ENCODE assay signal across 8 cellular contexts in the genomic region with DNA sequence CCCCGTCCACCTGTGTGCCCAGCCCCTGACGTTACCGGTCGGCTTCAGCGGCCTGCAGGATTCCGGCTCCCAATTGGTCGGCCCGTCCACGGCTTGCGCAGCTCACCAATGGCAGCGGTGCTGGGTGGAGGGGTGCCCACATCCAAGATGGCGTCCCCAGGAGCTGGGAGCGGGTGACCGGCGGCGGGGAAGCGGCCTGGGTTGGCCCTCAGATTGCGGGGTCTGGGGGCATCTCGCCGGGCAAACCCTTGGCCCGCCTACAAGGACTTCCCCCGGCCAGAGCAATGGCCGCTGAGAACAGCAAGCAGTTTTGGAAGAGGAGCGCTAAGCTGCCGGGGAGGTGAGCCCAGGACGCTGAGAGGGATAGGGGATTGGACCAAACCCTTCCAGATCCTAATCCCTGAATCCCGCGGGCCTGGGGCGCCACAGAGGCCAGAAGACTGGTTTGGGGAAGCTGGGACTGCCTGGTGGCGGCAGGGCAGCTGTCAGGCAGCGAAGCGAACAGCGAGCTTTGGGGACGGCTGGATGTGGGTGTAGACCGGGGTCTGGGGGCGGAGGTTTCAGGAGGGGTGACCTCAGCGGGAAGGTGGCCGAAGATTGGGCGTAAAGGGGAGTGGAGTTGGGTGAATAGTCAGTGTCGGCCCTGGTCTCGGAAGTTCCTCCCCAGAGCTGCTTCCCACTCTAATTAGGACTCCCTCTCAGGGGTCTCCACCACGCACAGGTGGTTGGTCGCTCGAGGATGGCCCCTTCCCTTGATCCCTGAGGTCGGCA. TPM values are rescaled to one million over a fixed set of nuclear protein-coding genes. Genes with fewer than 3 reads are reported as not detected.
A peak's percentile ranks its signal among the peaks of the same experiment; 100 is the strongest.
DNase-seq lines count a peak whose midpoint lies in the region; ATAC-seq and TF ChIP-seq lines count a peak whose summit lies in the region.

A gene with protein sequence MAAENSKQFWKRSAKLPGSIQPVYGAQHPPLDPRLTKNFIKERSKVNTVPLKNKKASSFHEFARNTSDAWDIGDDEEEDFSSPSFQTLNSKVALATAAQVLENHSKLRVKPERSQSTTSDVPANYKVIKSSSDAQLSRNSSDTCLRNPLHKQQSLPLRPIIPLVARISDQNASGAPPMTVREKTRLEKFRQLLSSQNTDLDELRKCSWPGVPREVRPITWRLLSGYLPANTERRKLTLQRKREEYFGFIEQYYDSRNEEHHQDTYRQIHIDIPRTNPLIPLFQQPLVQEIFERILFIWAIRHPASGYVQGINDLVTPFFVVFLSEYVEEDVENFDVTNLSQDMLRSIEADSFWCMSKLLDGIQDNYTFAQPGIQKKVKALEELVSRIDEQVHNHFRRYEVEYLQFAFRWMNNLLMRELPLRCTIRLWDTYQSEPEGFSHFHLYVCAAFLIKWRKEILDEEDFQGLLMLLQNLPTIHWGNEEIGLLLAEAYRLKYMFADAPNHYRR (plus strand): TSS at position 139 of the 771 bp plus-strand sequence. CDS start 146 bp downstream, at position 285.
TMEM217 (minus strand) TSS at position 511 of the 771 bp plus-strand sequence. CDS start 39,114 bp downstream, outside the sequence.

- H3K4me3 ChIP-seq in BLaER1 (peak within 1 kb of the TSS; percentile 96), colonic mucosa (peak within 1 kb of the TSS; percentile 90)

- H3K36me3 ChIP-seq in BLaER1 (no peaks in the 10 kb centered on the region), colonic mucosa (no peaks in the 10 kb centered on the region)

- no peaks in the 10 kb centered on the region for H3K9me3 Mint-ChIP-seq in activated CD4-positive, alpha-beta T cell treated with anti-CD3 and anti-CD28 coated beads, Interleukin-2, amount 10 ng/mL, durations not matched to agents 24 days and 14 days

- peaks cover 12% of the 10 kb centered on the region for H3K36me3 Mint-ChIP-seq in activated CD4-positive, alpha-beta T cell treated with anti-CD3 and anti-CD28 coated beads, Interleukin-2, amount 10 ng/mL, durations not matched to agents 24 days and 14 days (ENCODE audit: low read depth)

- H3K27ac Mint-ChIP-seq in activated CD4-positive, alpha-beta T cell treated with anti-CD3 and anti-CD28 coated beads, Interleukin-2, amount 10 ng/mL, durations not matched to agents 24 days and 14 days: peak within 1 kb of the TSS; percentile 95

- peak within 1 kb of the TSS; percentile 90 for H3K9ac ChIP-seq in BLaER1
- H3K9ac ChIP-seq in colonic mucosa (ENCODE audit: low read depth in 2 of 2, low read length in 2 of 2): peak within 1 kb of the TSS; percentile 84 to 100

- intact Hi-C loops in activated CD4-positive, alpha-beta T cell treated with anti-CD3 and anti-CD28 coated beads, Interleukin-2, amount 10 ng/mL, durations not matched to agents 24 days and 14 days (cut with micrococcal nuclease): loop anchor here (2.0 to 10.0 kb wide), 4 partner anchors 35 to 346 kb away; partner anchors contain the start of gene PIM1
- intact Hi-C loops in colonic mucosa (cut with DNase I): no loop called here
- intact Hi-C loops in left colon (cut with DNase I, micrococcal nuclease): no loop called here

- H3K27ac ChIP-seq in BLaER1 (peak within 1 kb of the TSS; percentile 91), colonic mucosa (peak within 1 kb of the TSS; percentile 76)

- ATAC-seq in GM19328 (IDR thresholded peaks at IDR 0.05; ENCODE audit: unreplicated experiment) (peak; percentile 98), HG03469 (IDR thresholded peaks at IDR 0.05; ENCODE audit: unreplicated experiment) (peak; percentile 76), left colon (peak; percentile 95)

- H3K9me3 ChIP-seq in BLaER1 (no peaks in the 10 kb centered on the region), colonic mucosa (no peaks in the 10 kb centered on the region)

- H3K4me2 ChIP-seq in BLaER1: peak within 1 kb of the TSS; percentile 92

- H3K27me3 Mint-ChIP-seq in activated CD4-positive, alpha-beta T cell treated with anti-CD3 and anti-CD28 coated beads, Interleukin-2, amount 10 ng/mL, durations not matched to agents 24 days and 14 days: no peaks in the 10 kb centered on the region

- TF ChIP-seq CTCF in colonic mucosa (IDR thresholded peaks at IDR 0.05): no peak

- H3K4me3 Mint-ChIP-seq in activated CD4-positive, alpha-beta T cell treated with anti-CD3 and anti-CD28 coated beads, Interleukin-2, amount 10 ng/mL, durations not matched to agents 24 days and 14 days: peak within 1 kb of the TSS; percentile 88

- DNase-seq in NCI-H526 (lab: John Stamatoyannopoulos, UW) (peak; percentile 89 to 98), colonic mucosa (peak; percentile 98), left colon (peak; percentile 97 to 98)
- peak; percentile 99 for DNase-seq in activated CD4-positive, alpha-beta T cell treated with anti-CD3 and anti-CD28 coated beads, Interleukin-2, amount 10 ng/mL, durations not matched to agents 24 days and 14 days
- peak; percentile 91 to 92 for DNase-seq in stimulated activated CD4-positive, alpha-beta T cell treated with anti-CD3 and anti-CD28 coated beads, Interleukin-1b, Interleukin-23, amount 100 ng/mL, for 4 hours (ENCODE audit: low read depth in 2 of 2)

- H3K4me1 ChIP-seq in BLaER1: peaks cover 26% of the 10 kb centered on the region
- no peaks in the 10 kb centered on the region for H3K4me1 ChIP-seq in colonic mucosa

- H4K20me1 ChIP-seq in BLaER1: peaks cover 7% of the 10 kb centered on the region; the same call in 1 of the 2 replicates

- H3K27me3 ChIP-seq in BLaER1: no peaks in the 10 kb centered on the region
- H3K27me3 ChIP-seq in colonic mucosa: no peaks in the 10 kb centered on the region

- peaks cover 42% of the 10 kb centered on the region for H3K4me1 Mint-ChIP-seq in activated CD4-positive, alpha-beta T cell treated with anti-CD3 and anti-CD28 coated beads, Interleukin-2, amount 10 ng/mL, durations not matched to agents 24 days and 14 days

RNA-seq across cellular contexts. Expression of the first gene that starts in this region (rescaled TPM):
- total RNA-seq in activated CD4-positive, alpha-beta T cell treated with anti-CD3 and anti-CD28 coated beads, Interleukin-2, amount 10 ng/mL, durations not matched to agents 24 days and 14 days: 17.2 and 18.7 TPM in 2 replicates
- 10 to 100 TPM; 13.3 to 15.2 TPM for total RNA-seq in colonic mucosa
- 10 to 100 TPM; 13.4 TPM for total RNA-seq in left colon

RNA-seq across cellular contexts. Expression of gene TMEM217, which starts in this region (rescaled TPM):
- total RNA-seq in activated CD4-positive, alpha-beta T cell treated with anti-CD3 and anti-CD28 coated beads, Interleukin-2, amount 10 ng/mL, durations not matched to agents 24 days and 14 days: 4.1 and 6.1 TPM in 2 replicates
- 1 to 10 TPM in 1 of 2 donors, under 1 TPM in 1; 0.62 to 1.2 TPM for total RNA-seq in colonic mucosa
- total RNA-seq in left colon: 1 to 10 TPM; 1.4 to 4.0 TPM

Comparison
In these comparisons a context has a peak if more than half of its experiments do, and no peak if none do; other contexts are left out.
1. Peak in every context shown above with its lines: DNase-seq, ATAC-seq, H3K4me3 ChIP-seq and H3K27ac ChIP-seq.